In genomic region chr1:164637461-164638375, GRCh38 we compare ENCODE assay signal across 9 cellular contexts.
DNase-seq lines count a peak whose midpoint lies in the region; ATAC-seq and TF ChIP-seq lines count a peak whose summit lies in the region.
"Had no signal": no experiment of that assay in that cellular context is flagged by ENCODE, and none has a peak within 500 bp of the region (broad histone marks: within the 10 kb centered on the region; RNA-seq: fewer than 3 reads in every experiment).

No MANE protein-coding gene starts in this region.

- H3K4me3 Mint-ChIP-seq in HFFc6 (peak overlapping the region; percentile 51; the same call in 1 of the 2 replicates), glutamatergic neuron (ENCODE audit: unreplicated experiment) (peak overlapping the region; percentile 46)
- H3K4me3 Mint-ChIP-seq in activated T-helper 1 cell treated with anti-CD3 and anti-CD28 coated beads, Interleukin-12 subunit alpha, Interleukin-12 subunit beta, Interleukin-2, Interleukin-4 antibody, amounts not matched to agents 30 ng/mL and 10 ng/mL and 1 ng/mL, durations not matched to agents 14 hours and 24 hours and 36 hours, result no peak overlapping the region

- ATAC-seq in SK-N-SH treated with all-trans-retinoic acid at 6 μM for 48 hours, result peak; percentile 95

- peak overlapping the region; percentile 92 for H3K27ac Mint-ChIP-seq in HFFc6
- peak overlapping the region; percentile 77 for H3K27ac Mint-ChIP-seq in glutamatergic neuron (ENCODE audit: unreplicated experiment)
- H3K27ac Mint-ChIP-seq in activated T-helper 1 cell treated with anti-CD3 and anti-CD28 coated beads, Interleukin-12 subunit alpha, Interleukin-12 subunit beta, Interleukin-2, Interleukin-4 antibody, amounts not matched to agents 30 ng/mL and 10 ng/mL and 1 ng/mL, durations not matched to agents 14 hours and 24 hours and 36 hours, result no peak overlapping the region

- no peaks in the 10 kb centered on the region; the same call in 1 of the 2 replicates for H3K27me3 Mint-ChIP-seq in HFFc6 (ENCODE audit: insufficient read depth)
- H3K27me3 Mint-ChIP-seq in glutamatergic neuron (ENCODE audit: unreplicated experiment), result no peaks in the 10 kb centered on the region
- no peaks in the 10 kb centered on the region for H3K27me3 Mint-ChIP-seq in activated T-helper 1 cell treated with anti-CD3 and anti-CD28 coated beads, Interleukin-12 subunit alpha, Interleukin-12 subunit beta, Interleukin-2, Interleukin-4 antibody, amounts not matched to agents 30 ng/mL and 10 ng/mL and 1 ng/mL, durations not matched to agents 14 hours and 24 hours and 36 hours (ENCODE audit: insufficient read depth)

- intact Hi-C loops in activated T-helper 1 cell treated with anti-CD3 and anti-CD28 coated beads, Interleukin-12 subunit alpha, Interleukin-12 subunit beta, Interleukin-2, Interleukin-4 antibody, amounts not matched to agents 30 ng/mL and 10 ng/mL and 1 ng/mL, durations not matched to agents 14 hours and 24 hours and 36 hours (cut with micrococcal nuclease), result no loop called here

- TF ChIP-seq CTCF in HFFc6 (IDR thresholded peaks at IDR 0.05) (no peak), glutamatergic neuron (IDR thresholded peaks at IDR 0.05; ENCODE audit: partially characterized antibody, unreplicated experiment) (no peak)

- H3K36me3 Mint-ChIP-seq in HFFc6 (ENCODE audit: low read depth) (peaks cover 25% of the 10 kb centered on the region), glutamatergic neuron (ENCODE audit: unreplicated experiment) (no peaks in the 10 kb centered on the region)
- H3K36me3 Mint-ChIP-seq in activated T-helper 1 cell treated with anti-CD3 and anti-CD28 coated beads, Interleukin-12 subunit alpha, Interleukin-12 subunit beta, Interleukin-2, Interleukin-4 antibody, amounts not matched to agents 30 ng/mL and 10 ng/mL and 1 ng/mL, durations not matched to agents 14 hours and 24 hours and 36 hours (ENCODE audit: low read depth), result no peaks in the 10 kb centered on the region

- H3K4me1 Mint-ChIP-seq in HFFc6 (ENCODE audit: low read depth), result peaks cover 57% of the 10 kb centered on the region
- H3K4me1 Mint-ChIP-seq in glutamatergic neuron (ENCODE audit: low read depth, unreplicated experiment), result peaks cover 30% of the 10 kb centered on the region
- H3K4me1 Mint-ChIP-seq in activated T-helper 1 cell treated with anti-CD3 and anti-CD28 coated beads, Interleukin-12 subunit alpha, Interleukin-12 subunit beta, Interleukin-2, Interleukin-4 antibody, amounts not matched to agents 30 ng/mL and 10 ng/mL and 1 ng/mL, durations not matched to agents 14 hours and 24 hours and 36 hours (ENCODE audit: low read depth), result no peaks in the 10 kb centered on the region

- DNase-seq in HFFc6, result peak; percentile 77
- DNase-seq in glutamatergic neuron, result no peak
- peak; percentile 82 for DNase-seq in renal cortical epithelial cell (ENCODE audit: low read depth)
- no peak for DNase-seq in activated T-helper 1 cell treated with anti-CD3 and anti-CD28 coated beads, Interleukin-12 subunit alpha, Interleukin-12 subunit beta, Interleukin-2, Interleukin-4 antibody, amounts not matched to agents 30 ng/mL and 10 ng/mL and 1 ng/mL, durations not matched to agents 14 hours and 24 hours and 36 hours (ENCODE audit: low spot score)
- no peak for DNase-seq in mesenteric fat pad (ENCODE audit: low spot score)
- DNase-seq in HUDEP-2 (lab: John Stamatoyannopoulos, UW; ENCODE audit: unreplicated experiment in 76 of 76), result no peak
- DNase-seq in OCI-M2 (lab: John Stamatoyannopoulos, UW; ENCODE audit: unreplicated experiment), result no peak
- DNase-seq: KBM-7 had no signal

- no peaks in the 10 kb centered on the region for H3K9me3 Mint-ChIP-seq in HFFc6
- H3K9me3 Mint-ChIP-seq in glutamatergic neuron (ENCODE audit: unreplicated experiment), result peaks cover 2% of the 10 kb centered on the region
- no peaks in the 10 kb centered on the region for H3K9me3 Mint-ChIP-seq in activated T-helper 1 cell treated with anti-CD3 and anti-CD28 coated beads, Interleukin-12 subunit alpha, Interleukin-12 subunit beta, Interleukin-2, Interleukin-4 antibody, amounts not matched to agents 30 ng/mL and 10 ng/mL and 1 ng/mL, durations not matched to agents 14 hours and 24 hours and 36 hours

TF ChIP-seq in SK-N-SH treated with all-trans-retinoic acid at 6 μM for 48 hours, 23 proteins besides CTCF, POLR2A, EP300 and RAD21:
- TF ChIP-seq RARB (CRISPR knock-in tag; IDR thresholded peaks at IDR 0.05), result 0 out of 2 replicates have a peak, but pooled peaks have one; percentile 19
- TF ChIP-seq OSR1 (CRISPR knock-in tag; IDR thresholded peaks at IDR 0.05), result 0 out of 2 replicates have a peak, but pooled peaks have one; percentile 60
- no peak for TF ChIP-seq TCF4 (CRISPR knock-in tag; IDR thresholded peaks at IDR 0.05; ENCODE audit: borderline replicate concordance)
- TF ChIP-seq ZFP3 (CRISPR knock-in tag; IDR thresholded peaks at IDR 0.05), result 0 out of 2 replicates have a peak, but pooled peaks have one; percentile 60
- peak; percentile 78; the same call in 1 of the 2 replicates for TF ChIP-seq TOX (CRISPR knock-in tag; IDR thresholded peaks at IDR 0.05; ENCODE audit: borderline replicate concordance)

Comparison
In these comparisons a context has a peak if more than half of its experiments do, and no peak if none do; other contexts are left out.
1. DNase-seq: peak in HFFc6 (single experiment) and renal cortical epithelial cell (single experiment); none in glutamatergic neuron (single experiment), activated T-helper 1 cell treated with anti-CD3 and anti-CD28 coated beads, Interleukin-12 subunit alpha, Interleukin-12 subunit beta, Interleukin-2, Interleukin-4 antibody, amounts not matched to agents 30 ng/mL and 10 ng/mL and 1 ng/mL, durations not matched to agents 14 hours and 24 hours and 36 hours (single experiment), mesenteric fat pad (single experiment), HUDEP-2 (0 of 76) and OCI-M2 (single experiment).